Comparison of ENCODE assay signal across 20 cellular contexts in the genomic region with DNA sequence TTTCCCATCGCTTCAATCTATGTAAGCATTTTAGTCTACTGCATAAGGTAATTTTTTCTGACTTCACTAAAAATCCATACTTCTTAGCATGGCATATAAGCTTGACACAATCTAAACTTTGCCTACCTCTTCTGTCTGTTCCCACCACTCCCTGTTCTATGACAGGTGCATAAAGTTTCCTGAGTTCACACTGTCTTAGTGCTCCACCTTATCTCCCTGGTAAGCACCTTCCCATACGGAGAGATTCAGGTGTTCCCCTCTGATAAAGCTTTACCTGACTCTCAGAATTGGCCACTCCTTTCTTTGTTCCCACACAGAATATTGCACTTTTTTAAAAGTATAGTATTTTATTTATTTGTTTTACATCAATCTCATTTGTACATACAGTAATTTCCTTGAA. TPM values are rescaled to one million over a fixed set of nuclear protein-coding genes. Genes with fewer than 3 reads are reported as not detected.
DNase-seq lines count a peak whose midpoint lies in the region; ATAC-seq and TF ChIP-seq lines count a peak whose summit lies in the region.
"Had no signal": no experiment of that assay in that cellular context is flagged by ENCODE, and none has a peak within 500 bp of the region (broad histone marks: within the 10 kb centered on the region; RNA-seq: fewer than 3 reads in every experiment).

No MANE protein-coding gene starts in this region.

- H3K4me1 Mint-ChIP-seq in T-helper 17 cell, result peaks cover 19% of the 10 kb centered on the region

- peaks cover 9% of the 10 kb centered on the region for H3K79me2 ChIP-seq in Loucy (ENCODE audit: insufficient read depth, low read length)

- peak; percentile 33 for DNase-seq in NCI-H510A treated with DMSO at 0.1 percent for 48 hours (lab: John Stamatoyannopoulos, UW)
- DNase-seq in NCI-H510A (lab: John Stamatoyannopoulos, UW), result no peak
- DNase-seq in T-helper 17 cell, result no peak
- no peak for DNase-seq in mucosa of descending colon
- DNase-seq in Right ventricle myocardium inferior (ENCODE audit: missing footprints), result no peak
- DNase-seq in NCI-H1694 (lab: John Stamatoyannopoulos, UW), result no peak
- DNase-seq: Caco-2; CD4-positive, CD25-positive, alpha-beta regulatory T cell; CD8-positive, alpha-beta T cell; DMS153; EL; GDM1; H9; HFFc6 had no signal

- no peaks in the 10 kb centered on the region for H3K27me3 Mint-ChIP-seq in T-helper 17 cell
- H3K27me3 Mint-ChIP-seq: B cell had no signal

- ATAC-seq in T-helper 17 cell, result no peak
- peak; percentile 96 for ATAC-seq in mucosa of descending colon
- ATAC-seq in Right ventricle myocardium inferior, result no peak
- ATAC-seq in HG03025 (IDR thresholded peaks at IDR 0.05; ENCODE audit: low FRiP score, unreplicated experiment), result no peak
- ATAC-seq: GM12878, GM23338 had no signal

- peaks cover 3% of the 10 kb centered on the region for H3K36me3 Mint-ChIP-seq in T-helper 17 cell (ENCODE audit: low read depth)
- H3K36me3 Mint-ChIP-seq: CD4-positive, CD25-positive, alpha-beta regulatory T cell; CD8-positive, alpha-beta T cell had no signal

- peak overlapping the region; percentile 68 for H3K9ac ChIP-seq in Loucy (ENCODE audit: low read depth, low read length, poor library complexity, severe bottlenecking)
- H3K9ac ChIP-seq: BLaER1 had no signal

- peak overlapping the region; percentile 22 for H3K27ac Mint-ChIP-seq in T-helper 17 cell
- H3K27ac Mint-ChIP-seq: CD4-positive, CD25-positive, alpha-beta regulatory T cell; CD8-positive, alpha-beta T cell; GM23338; H9; HFFc6 had no signal

- H3K9me3 ChIP-seq in Loucy (ENCODE audit: insufficient read depth, low read depth, low read length) (0 out of 2 replicates have a peak, but pooled peaks cover 2% of the 10 kb centered on the region), T-helper 17 cell (ENCODE audit: control insufficient read depth, low read length, poor library complexity, severe bottlenecking) (no peaks in the 10 kb centered on the region), mucosa of descending colon (no peaks in the 10 kb centered on the region)
- H3K9me3 ChIP-seq: Caco-2 had no signal

- H3K4me1 ChIP-seq in Loucy (ENCODE audit: insufficient read depth, low read length, poor library complexity, severe bottlenecking) (peaks cover 78% of the 10 kb centered on the region), mucosa of descending colon (ENCODE audit: low read depth) (peaks cover 18% of the 10 kb centered on the region)
- H3K4me1 ChIP-seq: Caco-2 had no signal

- H3F3A ChIP-seq in Loucy (ENCODE audit: low read depth), result peaks cover 14% of the 10 kb centered on the region; the same call in 1 of the 2 replicates

- TF ChIP-seq CTCF in Loucy (conservative IDR thresholded peaks at IDR 0.05; ENCODE audit: low read length) (no peak), mucosa of descending colon (IDR thresholded peaks at IDR 0.05) (no peak)

- no peak overlapping the region for H2AFZ ChIP-seq in Loucy (ENCODE audit: low read length)
- H2AFZ ChIP-seq: GM23338 had no signal

- H4K20me1 ChIP-seq in Loucy (ENCODE audit: insufficient read depth, low read length, poor library complexity, severe bottlenecking), result no peaks in the 10 kb centered on the region
- H4K20me1 ChIP-seq: BLaER1 had no signal

- intact Hi-C loops in mucosa of descending colon (cut with DNase I, micrococcal nuclease) (no loop called here), Right ventricle myocardium inferior (cut with DNase I) (no loop called here)

- no peaks in the 10 kb centered on the region for H3K9me2 ChIP-seq in Loucy (replicated peaks; ENCODE audit: low read depth, low read length)

- H3K4me3 ChIP-seq in Loucy (ENCODE audit: low read length, poor library complexity, severe bottlenecking) (peak overlapping the region; percentile 14), mucosa of descending colon (no peak overlapping the region)
- H3K4me3 ChIP-seq: BLaER1, GM12878, GM23338 had no signal

- H3K4me2 ChIP-seq in Loucy (ENCODE audit: low read depth, low read length, poor library complexity, severe bottlenecking), result peak overlapping the region; percentile 53
- H3K4me2 ChIP-seq: BLaER1, GM23338 had no signal

- no peaks in the 10 kb centered on the region for H3K27me3 ChIP-seq in Loucy (ENCODE audit: insufficient read depth, low read length, poor library complexity, severe bottlenecking)
- H3K27me3 ChIP-seq: BLaER1 had no signal

- no peak overlapping the region for H3K4me3 Mint-ChIP-seq in T-helper 17 cell
- H3K4me3 Mint-ChIP-seq: B cell; CD4-positive, CD25-positive, alpha-beta regulatory T cell; CD8-positive, alpha-beta T cell; GM23338; H9; HFFc6 had no signal

- H3K36me3 ChIP-seq in Loucy (ENCODE audit: insufficient read depth, low read length) (no peaks in the 10 kb centered on the region), mucosa of descending colon (ENCODE audit: low read depth) (no peaks in the 10 kb centered on the region)
- H3K36me3 ChIP-seq: BLaER1 had no signal

RNA-seq across cellular contexts. Expression of a gene that starts 16.9 kb away (rescaled TPM):
- 100 to 1,000 TPM; 227 to 237 TPM for total RNA-seq in T-helper 17 cell
- 10 to 100 TPM in 2 of 3 donors, 1 to 10 TPM in 1; 6.8 to 13.4 (median 11.6) TPM for total RNA-seq in mucosa of descending colon
- 1.8 TPM for total RNA-seq in Right ventricle myocardium inferior
- total RNA-seq: Caco-2 had no signal

Comparison
In these comparisons a context has a peak if more than half of its experiments do, and no peak if none do; other contexts are left out.
1. RNA of a gene that starts 16.9 kb away (total RNA-seq): 227 to 237 TPM in T-helper 17 cell; 6.8 to 13.4 TPM in mucosa of descending colon and 1.8 TPM in Right ventricle myocardium inferior (single experiment); every median in the first group is over 10 times any median in the second.